Comparison of ENCODE assay signal across 9 cellular contexts in genomic region chr4:53364624-53365023, GRCh38. TPM values are rescaled to one million over a fixed set of nuclear protein-coding genes. Genes with fewer than 3 reads are reported as not detected.
DNase-seq lines count a peak whose midpoint lies in the region; ATAC-seq, FAIRE-seq and TF ChIP-seq lines count a peak whose summit lies in the region.
"Had no signal": no experiment of that assay in that cellular context is flagged by ENCODE, and none has a peak within 500 bp of the region (broad histone marks: within the 10 kb centered on the region; RNA-seq: fewer than 3 reads in every experiment).

No MANE protein-coding gene starts in this region.

- in situ Hi-C loops in brain microvascular endothelial cell (cut with HindIII; ENCODE audit: low pct_ligation_motif_present, low sequenced_read_pairs) = no loop called here

- H3K4me3 ChIP-seq in A549 (peak overlapping the region; percentile 94), HL-60 (replicated peaks; ENCODE audit: insufficient read depth, low read length) (peak overlapping the region; percentile 98), brain microvascular endothelial cell (ENCODE audit: low read depth, low read length) (peak overlapping the region; percentile 93), muscle layer of colon (ENCODE audit: low read depth in 1 of 2, low read length in 2 of 2) (peak overlapping the region; percentile 71 to 96)

- no peak for TF ChIP-seq RAD21 in A549 (conservative IDR thresholded peaks at IDR 0.05 in 1 of 2, IDR thresholded peaks at IDR 0.05 in 1 of 2)

- H3K27ac ChIP-seq in A549 = no peak overlapping the region; a peak in 1 of 6 replicates
- H3K27ac ChIP-seq in HL-60 (replicated peaks) = no peak overlapping the region; the same call in 1 of the 2 replicates
- H3K27ac ChIP-seq in brain microvascular endothelial cell = no peak overlapping the region
- no peak overlapping the region for H3K27ac ChIP-seq in muscle layer of colon (ENCODE audit: low read depth, low read length)

- no peaks in the 10 kb centered on the region for H3K36me3 ChIP-seq in brain microvascular endothelial cell (replicated peaks)
- no peaks in the 10 kb centered on the region for H3K36me3 ChIP-seq in muscle layer of colon (ENCODE audit: insufficient read depth, low read length)

- DNase-seq in A549 (ENCODE audit: low read depth in 1 of 2, low spot score in 1 of 2) = no peak
- no peak for DNase-seq in HL-60 (ENCODE audit: low read depth in 1 of 2, low spot score in 1 of 2)
- no peak for DNase-seq in brain microvascular endothelial cell
- no peak for DNase-seq in NCI-H1930 (lab: John Stamatoyannopoulos, UW)

- no peak for FAIRE-seq in A549 (lab: Jason Lieb, UNC)
- FAIRE-seq: G401.6 had no signal

- POLR2A ChIA-PET in A549 (lab: Yijun Ruan, JAX) = no interaction called here

- peak overlapping the region; percentile 91 for H3K4me2 ChIP-seq in A549

- H3K4me1 ChIP-seq in A549 (peaks cover 2% of the 10 kb centered on the region; the same call in 2 of the 3 replicates), muscle layer of colon (ENCODE audit: insufficient read depth, low read length) (peaks cover 13% of the 10 kb centered on the region)

- TF ChIP-seq POLR2A in A549 (IDR thresholded peaks at IDR 0.05; ENCODE audit: low read length) = no peak

- CTCF ChIA-PET in A549 (lab: Yijun Ruan, JAX) = no interaction called here

- TF ChIP-seq CTCF in A549 (IDR thresholded peaks at IDR 0.05) (no peak), HL-60 (IDR thresholded peaks at IDR 0.05; ENCODE audit: insufficient read depth, low read length) (no peak), brain microvascular endothelial cell (IDR thresholded peaks at IDR 0.05; ENCODE audit: low read depth, low read length, missing control alignments) (no peak)

- H3K9me3 ChIP-seq in A549 (no peaks in the 10 kb centered on the region), muscle layer of colon (ENCODE audit: low read length) (no peaks in the 10 kb centered on the region)

- TF ChIP-seq EP300 in A549 (IDR thresholded peaks at IDR 0.05) = no peak

- H3K27me3 ChIP-seq in HL-60 (ENCODE audit: insufficient read depth, poor library complexity, severe bottlenecking) = no peaks in the 10 kb centered on the region
- no peaks in the 10 kb centered on the region for H3K27me3 ChIP-seq in brain microvascular endothelial cell (replicated peaks)
- no peaks in the 10 kb centered on the region for H3K27me3 ChIP-seq in muscle layer of colon (ENCODE audit: control insufficient read depth in 1 of 2, insufficient read depth in 2 of 2, low read length in 2 of 2)

- ATAC-seq in A549 = no peak
- no peak for ATAC-seq in HG02970 (IDR thresholded peaks at IDR 0.05; ENCODE audit: low FRiP score, unreplicated experiment)
- ATAC-seq in HG03378 (IDR thresholded peaks at IDR 0.05; ENCODE audit: unreplicated experiment) = no peak
- no peak for ATAC-seq in GM18909 (IDR thresholded peaks at IDR 0.05; ENCODE audit: poor library complexity, unreplicated experiment)

- no peak overlapping the region for H3K9ac ChIP-seq in muscle layer of colon (ENCODE audit: low read length)

- WGBS in A549 (ENCODE audit: missing lambda C conversion rate) = 39% methylated on average over 3 of the region's 3 CpGs

TF ChIP-seq in A549, 52 proteins besides CTCF, POLR2A, EP300 and RAD21:
- TF ChIP-seq MAFK (IDR thresholded peaks at IDR 0.05; ENCODE audit: partially characterized antibody) (peak; percentile 32), SREBF2 (IDR thresholded peaks at IDR 0.05) (no peak)

RNA-seq across cellular contexts. Expression of gene SCFD2, which starts 1.2 kb away (rescaled TPM):
- 10.8 and 12.1 TPM in 2 replicates for polyA plus RNA-seq in A549 (2011; rRNA removed)
- polyA plus RNA-seq in A549 (2012; cell fraction: cytosol; rRNA removed) = 12.6 and 12.8 TPM in 2 replicates
- 16.8 and 20.2 TPM in 2 replicates for polyA plus RNA-seq in A549 (2012; cell fraction: nucleus; rRNA removed)
- polyA plus RNA-seq in A549 (2017; fragmentation: RNase III; extraction: RNeasy Plus Mini Kit Qiagen cat#74134 plus additional on column Dnase treatment) = 7.6 to 8.2 TPM (median 7.7 TPM) in 3 replicates
- 36.0 and 40.2 TPM in 2 replicates for polyA minus RNA-seq in A549 (2011; rRNA and poly(A)+ RNA removed)

RNA-seq across cellular contexts. Expression of gene FIP1L1, which starts 12.8 kb away (rescaled TPM):
- polyA plus RNA-seq in A549 (2011; rRNA removed) = 26.9 and 27.9 TPM in 2 replicates
- 12.0 and 12.2 TPM in 2 replicates for polyA plus RNA-seq in A549 (2012; cell fraction: cytosol; rRNA removed)
- 9.9 and 19.2 TPM in 2 replicates for polyA plus RNA-seq in A549 (2012; cell fraction: nucleus; rRNA removed)
- 38.4 to 40.5 TPM (median 39.0 TPM) in 3 replicates for polyA plus RNA-seq in A549 (2017; fragmentation: RNase III; extraction: RNeasy Plus Mini Kit Qiagen cat#74134 plus additional on column Dnase treatment)
- 27.6 and 29.3 TPM in 2 replicates for polyA minus RNA-seq in A549 (2011; rRNA and poly(A)+ RNA removed)
